ENCODE assay signal across 28 cellular contexts in genomic region chr4:25770844-25771243, GRCh38.
"Had no signal": no experiment of that assay in that cellular context is flagged by ENCODE, and none has a peak within 500 bp of the region (broad histone marks: within the 10 kb centered on the region; RNA-seq: fewer than 3 reads in every experiment).

No MANE protein-coding gene starts in this region.

- DNase-seq: activated CD4-positive, alpha-beta T cell treated with anti-CD3 and anti-CD28 coated beads for 1 hour; activated CD4-positive, alpha-beta T cell treated with anti-CD3 and anti-CD28 coated beads, Interleukin-2, amount 10 ng/mL, durations not matched to agents 7 days and 5 days; activated CD8-positive, alpha-beta T cell treated with anti-CD3 and anti-CD28 coated beads for 36 hours; activated naive CD4-positive, alpha-beta T cell treated with Interleukin-2 at 50 U/mL for 16 hours; activated T-cell treated with anti-CD3 and anti-CD28 coated beads for 4 hours; activated T-cell treated with anti-CD3 and anti-CD28 coated beads, Interleukin-2, amount 50 U/mL, for 72 hours; adrenal gland; aorta; body of pancreas; dorsolateral prefrontal cortex; effector memory CD8-positive, alpha-beta T cell; erythroblast; foreskin keratinocyte; left ventricle myocardium inferior; naive thymus-derived CD4-positive, alpha-beta T cell; nucleus accumbens; psoas muscle; sigmoid colon; small intestine; stimulated activated CD4-positive, alpha-beta T cell treated with anti-CD3 and anti-CD28 coated beads, Interleukin-4, amount 100 ng/mL, for 24 hours; stimulated activated naive CD4-positive, alpha-beta T cell; T-helper 17 cell; T1000; tibial artery had no signal

- H3K9me3 ChIP-seq: adrenal gland, body of pancreas, left ventricle myocardium inferior, psoas muscle, sigmoid colon, suprapubic skin, tibial artery had no signal

- H3K27me3 ChIP-seq: body of pancreas, foreskin keratinocyte, sigmoid colon, suprapubic skin, tibial artery had no signal

- H3K36me3 ChIP-seq: adrenal gland, left ventricle myocardium inferior, sigmoid colon, suprapubic skin, tibial artery had no signal

- H3K4me1 ChIP-seq: adrenal gland, body of pancreas, foreskin keratinocyte, parathyroid adenoma, psoas muscle, sigmoid colon, suprapubic skin, tibial artery had no signal

- H3K4me3 ChIP-seq: adrenal gland, body of pancreas, coronary artery, dorsolateral prefrontal cortex, left ventricle myocardium inferior, psoas muscle, sigmoid colon, suprapubic skin, tibial artery had no signal

- H3K27ac ChIP-seq: adrenal gland, body of pancreas, coronary artery, dorsolateral prefrontal cortex, foreskin keratinocyte, left ventricle myocardium inferior, parathyroid adenoma, psoas muscle, sigmoid colon, suprapubic skin, tibial artery had no signal

- H3K9ac ChIP-seq: parathyroid adenoma had no signal

- ATAC-seq: activated CD8-positive, alpha-beta T cell treated with anti-CD3 and anti-CD28 coated beads for 36 hours; activated T-cell treated with anti-CD3 and anti-CD28 coated beads, Interleukin-2, amount 50 U/mL, for 72 hours; body of pancreas; effector memory CD8-positive, alpha-beta T cell; foreskin keratinocyte; naive thymus-derived CD4-positive, alpha-beta T cell; psoas muscle; T-helper 17 cell; WTC11 had no signal
